ENCODE assay signal across 17 cellular contexts in genomic region chr19:2191456-2191931, GRCh38.
"Had no signal": no experiment of that assay in that cellular context is flagged by ENCODE, and none has a peak within 500 bp of the region (broad histone marks: within the 10 kb centered on the region; RNA-seq: fewer than 3 reads in every experiment).

No MANE protein-coding gene starts in this region.

- H3K9me3 Mint-ChIP-seq: activated CD4-positive, alpha-beta T cell treated with anti-CD3 and anti-CD28 coated beads, Interleukin-2, amount 10 ng/mL, durations not matched to agents 7 days and 5 days; activated CD8-positive, alpha-beta T cell treated with anti-CD3 and anti-CD28 coated beads for 36 hours; natural killer cell; type B pancreatic cell had no signal

- H3K36me3 Mint-ChIP-seq: activated naive CD8-positive, alpha-beta T cell; natural killer cell had no signal

- ATAC-seq: activated CD8-positive, alpha-beta memory T cell treated with anti-CD3 and anti-CD28 coated beads, Interleukin-2, amount 10 ng/mL, durations not matched to agents 7 days and 5 days; activated CD8-positive, alpha-beta T cell treated with anti-CD3 and anti-CD28 coated beads for 36 hours; left lung; natural killer cell; sciatic nerve; stimulated activated naive B cell treated with anti-CD40 and anti-IgM and Interleukin-4, amounts not matched to agents 10 μg/mL and 1 μg/mL and 100 μg/mL, for 72 hours had no signal

- H3K27me3 Mint-ChIP-seq: activated CD4-positive, alpha-beta T cell treated with anti-CD3 and anti-CD28 coated beads, Interleukin-2, amount 10 ng/mL, durations not matched to agents 7 days and 5 days; activated CD8-positive, alpha-beta memory T cell treated with anti-CD3 and anti-CD28 coated beads, Interleukin-2, amount 10 ng/mL, durations not matched to agents 7 days and 5 days; activated CD8-positive, alpha-beta T cell treated with anti-CD3 and anti-CD28 coated beads for 36 hours; activated naive CD8-positive, alpha-beta T cell; stimulated activated naive B cell treated with anti-CD40 and anti-IgM and Interleukin-4, amounts not matched to agents 10 μg/mL and 1 μg/mL and 100 μg/mL, for 72 hours; type B pancreatic cell had no signal

- DNase-seq: activated CD4-positive, alpha-beta T cell treated with anti-CD3 and anti-CD28 coated beads, Interleukin-2, amount 10 ng/mL, durations not matched to agents 7 days and 5 days; activated CD4-positive, CD25-positive, alpha-beta regulatory T cell treated with anti-CD3 and anti-CD28 coated beads, Interleukin-2, amount 50 U/mL, for 72 hours; activated CD8-positive, alpha-beta memory T cell treated with anti-CD3 and anti-CD28 coated beads, Interleukin-2, amount 10 ng/mL, durations not matched to agents 7 days and 5 days; activated CD8-positive, alpha-beta T cell treated with anti-CD3 and anti-CD28 coated beads for 36 hours; activated T-cell treated with anti-CD3 and anti-CD28 coated beads for 4 hours; adrenal gland; cortex of kidney; kidney; natural killer cell; SK-N-SH; stimulated activated CD4-positive, alpha-beta T cell treated with anti-CD3 and anti-CD28 coated beads, Interleukin-15, amount 100 ng/mL, for 24 hours; stimulated activated naive B cell treated with anti-CD40 and anti-IgM and Interleukin-4, amounts not matched to agents 10 μg/mL and 1 μg/mL and 100 μg/mL, for 72 hours; testis had no signal

- H3K4me3 Mint-ChIP-seq: activated CD4-positive, alpha-beta T cell treated with anti-CD3 and anti-CD28 coated beads, Interleukin-2, amount 10 ng/mL, durations not matched to agents 7 days and 5 days; activated CD8-positive, alpha-beta memory T cell treated with anti-CD3 and anti-CD28 coated beads, Interleukin-2, amount 10 ng/mL, durations not matched to agents 7 days and 5 days; activated CD8-positive, alpha-beta T cell treated with anti-CD3 and anti-CD28 coated beads for 36 hours; activated naive CD8-positive, alpha-beta T cell; natural killer cell; type B pancreatic cell had no signal

- H3K4me1 Mint-ChIP-seq: activated CD4-positive, alpha-beta T cell treated with anti-CD3 and anti-CD28 coated beads, Interleukin-2, amount 10 ng/mL, durations not matched to agents 7 days and 5 days; activated CD8-positive, alpha-beta memory T cell treated with anti-CD3 and anti-CD28 coated beads, Interleukin-2, amount 10 ng/mL, durations not matched to agents 7 days and 5 days had no signal

- H3K27ac Mint-ChIP-seq: activated CD4-positive, alpha-beta T cell treated with anti-CD3 and anti-CD28 coated beads, Interleukin-2, amount 10 ng/mL, durations not matched to agents 7 days and 5 days; activated CD8-positive, alpha-beta memory T cell treated with anti-CD3 and anti-CD28 coated beads, Interleukin-2, amount 10 ng/mL, durations not matched to agents 7 days and 5 days; activated CD8-positive, alpha-beta T cell treated with anti-CD3 and anti-CD28 coated beads for 36 hours; activated naive CD8-positive, alpha-beta T cell; natural killer cell; stimulated activated naive B cell treated with anti-CD40 and anti-IgM and Interleukin-4, amounts not matched to agents 10 μg/mL and 1 μg/mL and 100 μg/mL, for 72 hours; type B pancreatic cell had no signal
